Comparison of ENCODE assay signal across 16 cellular contexts in the genomic region with DNA sequence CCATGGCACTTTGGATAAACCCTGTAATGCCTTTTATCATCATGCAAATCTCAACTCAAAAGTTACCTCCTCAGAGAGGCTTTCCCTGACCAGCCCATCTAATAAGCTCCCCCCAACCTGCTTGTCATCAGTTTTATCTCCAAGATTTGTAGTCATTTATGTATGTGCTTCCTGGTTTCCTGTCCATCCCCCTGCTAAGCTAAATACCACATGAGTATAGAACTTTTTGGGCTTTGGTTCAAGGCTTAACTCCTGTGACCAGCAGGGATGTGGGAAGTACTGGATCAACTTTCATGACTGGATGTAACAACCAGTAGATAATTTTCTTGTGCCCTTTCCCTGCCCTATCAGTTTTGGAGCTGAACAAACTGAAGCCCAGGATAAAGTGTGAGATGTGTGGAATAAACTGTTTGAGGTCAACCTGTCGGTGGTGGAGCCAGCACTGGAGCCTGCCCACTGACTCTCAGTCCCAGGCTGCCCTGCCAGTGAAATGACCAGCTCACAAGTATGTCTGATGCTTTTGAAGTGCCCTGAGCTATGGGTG.
DNase-seq lines count a peak whose midpoint lies in the region; ATAC-seq and TF ChIP-seq lines count a peak whose summit lies in the region.
"Had no signal": no experiment of that assay in that cellular context is flagged by ENCODE, and none has a peak within 500 bp of the region (broad histone marks: within the 10 kb centered on the region; RNA-seq: fewer than 3 reads in every experiment).

No MANE protein-coding gene starts in this region.

- H3K9me2 ChIP-seq in GM23248 (ENCODE audit: insufficient read depth): no peaks in the 10 kb centered on the region

- no peak overlapping the region for H2AFZ ChIP-seq in GM23248

- H3K36me3 ChIP-seq in GM23248 (ENCODE audit: low read depth): no peaks in the 10 kb centered on the region
- H3K36me3 ChIP-seq: BLaER1 treated with 17β-estradiol and CSF1 and Interleukin-3, amounts not matched to agents 10 nM and 100 nM; HAP-1 had no signal

- no peaks in the 10 kb centered on the region for H4K20me1 ChIP-seq in GM23248 (ENCODE audit: insufficient read depth)
- H4K20me1 ChIP-seq: BLaER1 treated with 17β-estradiol and CSF1 and Interleukin-3, amounts not matched to agents 10 nM and 100 nM had no signal

- no peaks in the 10 kb centered on the region for H3F3A ChIP-seq in GM23248 (ENCODE audit: insufficient read depth)

- H3K9ac ChIP-seq in GM23248: no peak overlapping the region
- H3K9ac ChIP-seq: BLaER1 treated with 17β-estradiol and CSF1 and Interleukin-3, amounts not matched to agents 10 nM and 100 nM had no signal

- H3K9me3 Mint-ChIP-seq in mesothelial cell of epicardium: peaks cover 9% of the 10 kb centered on the region
- no peaks in the 10 kb centered on the region for H3K9me3 Mint-ChIP-seq in activated naive CD8-positive, alpha-beta T cell treated with anti-CD3 and anti-CD28 coated beads, Interleukin-2, amount 50 U/mL, for 24 hours
- H3K9me3 Mint-ChIP-seq: CD4-positive, CD25-positive, alpha-beta regulatory T cell; HFFc6 had no signal

- no peak for ATAC-seq in activated naive CD8-positive, alpha-beta T cell treated with anti-CD3 and anti-CD28 coated beads, Interleukin-2, amount 50 U/mL, for 24 hours

- peaks cover 9% of the 10 kb centered on the region for H3K4me1 Mint-ChIP-seq in mesothelial cell of epicardium
- H3K4me1 Mint-ChIP-seq in activated naive CD8-positive, alpha-beta T cell treated with anti-CD3 and anti-CD28 coated beads, Interleukin-2, amount 50 U/mL, for 24 hours: no peaks in the 10 kb centered on the region
- H3K4me1 Mint-ChIP-seq: CD4-positive, CD25-positive, alpha-beta regulatory T cell had no signal

- DNase-seq in GM23248 (peak; percentile 11), amniotic epithelial cell (ENCODE audit: low read depth) (peak; percentile 21), iris pigment epithelial cell (ENCODE audit: low read depth) (peak; percentile 51), mesothelial cell of epicardium (ENCODE audit: low spot score in 2 of 2, unreplicated experiment in 2 of 2) (no peak), NCI-H524 (lab: John Stamatoyannopoulos, UW) (no peak), globus pallidus (ENCODE audit: low spot score) (no peak), midbrain (lab: John Stamatoyannopoulos, UW) (no peak)
- no peak for DNase-seq in activated naive CD8-positive, alpha-beta T cell treated with anti-CD3 and anti-CD28 coated beads, Interleukin-2, amount 50 U/mL, for 24 hours
- DNase-seq: ACHN; CD4-positive, CD25-positive, alpha-beta regulatory T cell; DMS53; GOT3; HFFc6; IMR-90 had no signal

- no peak overlapping the region for H3K4me3 ChIP-seq in GM23248
- H3K4me3 ChIP-seq: BLaER1 treated with 17β-estradiol and CSF1 and Interleukin-3, amounts not matched to agents 10 nM and 100 nM; HAP-1 had no signal

- TF ChIP-seq CTCF in mesothelial cell of epicardium (IDR thresholded peaks at IDR 0.05; ENCODE audit: unreplicated experiment): no peak

- H3K27me3 Mint-ChIP-seq in mesothelial cell of epicardium (ENCODE audit: low read depth): no peaks in the 10 kb centered on the region
- H3K27me3 Mint-ChIP-seq in activated naive CD8-positive, alpha-beta T cell treated with anti-CD3 and anti-CD28 coated beads, Interleukin-2, amount 50 U/mL, for 24 hours: peaks cover 2% of the 10 kb centered on the region

- H3K36me3 Mint-ChIP-seq in mesothelial cell of epicardium: no peaks in the 10 kb centered on the region
- no peaks in the 10 kb centered on the region for H3K36me3 Mint-ChIP-seq in activated naive CD8-positive, alpha-beta T cell treated with anti-CD3 and anti-CD28 coated beads, Interleukin-2, amount 50 U/mL, for 24 hours (ENCODE audit: low read depth)
- H3K36me3 Mint-ChIP-seq: CD4-positive, CD25-positive, alpha-beta regulatory T cell had no signal

- WGBS in GM23248 (ENCODE audit: low coverage in 1 of 2, low lambda C conversion rate in 2 of 2, missing lambda C conversion rate in 2 of 2), 2 experiments: 79 to 85% methylated on average over 1 of the region's 1 CpG

- H3K27ac Mint-ChIP-seq in mesothelial cell of epicardium: peak overlapping the region; percentile 23
- no peak overlapping the region for H3K27ac Mint-ChIP-seq in activated naive CD8-positive, alpha-beta T cell treated with anti-CD3 and anti-CD28 coated beads, Interleukin-2, amount 50 U/mL, for 24 hours
- H3K27ac Mint-ChIP-seq: CD4-positive, CD25-positive, alpha-beta regulatory T cell; HFFc6 had no signal

- H3K4me3 Mint-ChIP-seq in mesothelial cell of epicardium: no peak overlapping the region
- no peak overlapping the region for H3K4me3 Mint-ChIP-seq in activated naive CD8-positive, alpha-beta T cell treated with anti-CD3 and anti-CD28 coated beads, Interleukin-2, amount 50 U/mL, for 24 hours
- H3K4me3 Mint-ChIP-seq: CD4-positive, CD25-positive, alpha-beta regulatory T cell; HFFc6 had no signal

- H3K9me3 ChIP-seq in GM23248 (ENCODE audit: low read depth): no peaks in the 10 kb centered on the region
- H3K9me3 ChIP-seq: BLaER1 treated with 17β-estradiol and CSF1 and Interleukin-3, amounts not matched to agents 10 nM and 100 nM; HAP-1 had no signal

- no peak overlapping the region for H3K4me2 ChIP-seq in GM23248 (ENCODE audit: unreplicated experiment)
- H3K4me2 ChIP-seq: BLaER1 treated with 17β-estradiol and CSF1 and Interleukin-3, amounts not matched to agents 10 nM and 100 nM had no signal

- no peaks in the 10 kb centered on the region for H3K4me1 ChIP-seq in GM23248 (ENCODE audit: insufficient read depth)
- H3K4me1 ChIP-seq: BLaER1 treated with 17β-estradiol and CSF1 and Interleukin-3, amounts not matched to agents 10 nM and 100 nM; HAP-1 had no signal

- no peaks in the 10 kb centered on the region for H3K27me3 ChIP-seq in GM23248 (replicated peaks; ENCODE audit: insufficient read depth)
- H3K27me3 ChIP-seq: BLaER1 treated with 17β-estradiol and CSF1 and Interleukin-3, amounts not matched to agents 10 nM and 100 nM had no signal

- H3K79me2 ChIP-seq in GM23248 (ENCODE audit: insufficient read depth): no peaks in the 10 kb centered on the region

- H3K27ac ChIP-seq in GM23248: no peak overlapping the region
- H3K27ac ChIP-seq: BLaER1 treated with 17β-estradiol and CSF1 and Interleukin-3, amounts not matched to agents 10 nM and 100 nM had no signal

- in situ Hi-C loops in GM23248 (cut with MboI): no loop called here

Comparison
In these comparisons a context has a peak if more than half of its experiments do, and no peak if none do; other contexts are left out.
1. DNase-seq: peak in GM23248 (single experiment), amniotic epithelial cell (single experiment) and iris pigment epithelial cell (single experiment); none in mesothelial cell of epicardium (0 of 2), NCI-H524 (0 of 2), globus pallidus (single experiment), midbrain (single experiment) and activated naive CD8-positive, alpha-beta T cell treated with anti-CD3 and anti-CD28 coated beads, Interleukin-2, amount 50 U/mL, for 24 hours (single experiment).